In the genomic region with DNA sequence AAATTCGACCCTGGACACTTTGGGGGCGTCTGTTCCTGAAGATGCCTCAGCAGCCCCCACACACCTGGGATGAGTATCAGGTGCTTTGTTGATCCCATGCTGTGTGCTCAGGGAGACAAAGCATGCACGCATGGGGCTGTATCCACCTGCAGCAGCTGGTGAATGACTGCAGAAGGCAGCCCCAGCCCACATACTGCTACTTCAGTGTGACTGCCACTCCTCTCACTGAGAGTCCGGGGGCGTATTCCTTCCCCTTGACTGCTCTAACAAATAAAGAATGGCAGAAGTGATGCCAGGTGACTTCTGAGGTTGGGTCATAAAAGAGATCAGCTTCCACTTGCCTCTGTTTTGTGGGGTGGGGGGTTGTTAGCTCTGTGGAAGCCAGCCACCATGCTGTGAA, we compare ENCODE assay signal across 19 cellular contexts.
"Had no signal": no experiment of that assay in that cellular context is flagged by ENCODE, and none has a peak within 500 bp of the region (broad histone marks: within the 10 kb centered on the region; RNA-seq: fewer than 3 reads in every experiment).

No MANE protein-coding gene starts in this region.

- H3K4me1 ChIP-seq: lower lobe of right lung, psoas muscle, sigmoid colon, spleen, testis had no signal

- ATAC-seq: effector memory CD8-positive, alpha-beta T cell; left ventricle myocardium superior; lower lobe of right lung; naive thymus-derived CD8-positive, alpha-beta T cell; psoas muscle; right cardiac atrium; stimulated activated memory B cell treated with anti-CD40 and anti-IgM and Interleukin-4, amounts not matched to agents 10 μg/mL and 1 μg/mL and 100 μg/mL, for 72 hours; stimulated activated naive CD8-positive, alpha-beta T cell treated with anti-CD3 and anti-CD28 coated beads, Interleukin-15, Interleukin-2, amounts not matched to agents 100 U/mL and 50 U/mL, for 24 hours had no signal

- H3K4me1 Mint-ChIP-seq: stimulated activated memory B cell treated with anti-CD40 and anti-IgM and Interleukin-4, amounts not matched to agents 10 μg/mL and 1 μg/mL and 100 μg/mL, for 72 hours had no signal

- H3K27ac Mint-ChIP-seq: effector memory CD8-positive, alpha-beta T cell; nephron progenitor cell; stimulated activated memory B cell treated with anti-CD40 and anti-IgM and Interleukin-4, amounts not matched to agents 10 μg/mL and 1 μg/mL and 100 μg/mL, for 72 hours; type B pancreatic cell had no signal

- H3K36me3 Mint-ChIP-seq: stimulated activated memory B cell treated with anti-CD40 and anti-IgM and Interleukin-4, amounts not matched to agents 10 μg/mL and 1 μg/mL and 100 μg/mL, for 72 hours; type B pancreatic cell had no signal

- H3K9me3 ChIP-seq: lower lobe of right lung, psoas muscle, sigmoid colon, testis had no signal

- H3K27ac ChIP-seq: lower lobe of right lung, ovary, psoas muscle, sigmoid colon, spleen, testis, tibial artery had no signal

- H3K36me3 ChIP-seq: lower lobe of right lung, ovary, sigmoid colon, spleen, tibial artery had no signal

- H3K9me3 Mint-ChIP-seq: type B pancreatic cell had no signal

- H3K4me3 Mint-ChIP-seq: effector memory CD8-positive, alpha-beta T cell; nephron progenitor cell; stimulated activated memory B cell treated with anti-CD40 and anti-IgM and Interleukin-4, amounts not matched to agents 10 μg/mL and 1 μg/mL and 100 μg/mL, for 72 hours; type B pancreatic cell had no signal

- DNase-seq: cortex of kidney; effector memory CD8-positive, alpha-beta T cell; left ventricle myocardium superior; lower lobe of right lung; naive thymus-derived CD8-positive, alpha-beta T cell; nephron progenitor cell; ovary; posterior cingulate gyrus; psoas muscle; right cardiac atrium; sigmoid colon; spleen; stimulated activated CD4-positive, alpha-beta T cell treated with anti-CD3 and anti-CD28 coated beads, Interleukin-4, amount 100 ng/mL, for 4 hours; stimulated activated naive CD8-positive, alpha-beta T cell treated with anti-CD3 and anti-CD28 coated beads, Interleukin-15, Interleukin-2, amounts not matched to agents 100 U/mL and 50 U/mL, for 24 hours; substantia nigra; testis; tibial artery had no signal

- H3K27me3 ChIP-seq: ovary, testis had no signal

- H3K4me3 ChIP-seq: lower lobe of right lung, ovary, psoas muscle, sigmoid colon, spleen, testis, tibial artery had no signal
